18 cellular contexts compared by ENCODE assay signal in the genomic region with DNA sequence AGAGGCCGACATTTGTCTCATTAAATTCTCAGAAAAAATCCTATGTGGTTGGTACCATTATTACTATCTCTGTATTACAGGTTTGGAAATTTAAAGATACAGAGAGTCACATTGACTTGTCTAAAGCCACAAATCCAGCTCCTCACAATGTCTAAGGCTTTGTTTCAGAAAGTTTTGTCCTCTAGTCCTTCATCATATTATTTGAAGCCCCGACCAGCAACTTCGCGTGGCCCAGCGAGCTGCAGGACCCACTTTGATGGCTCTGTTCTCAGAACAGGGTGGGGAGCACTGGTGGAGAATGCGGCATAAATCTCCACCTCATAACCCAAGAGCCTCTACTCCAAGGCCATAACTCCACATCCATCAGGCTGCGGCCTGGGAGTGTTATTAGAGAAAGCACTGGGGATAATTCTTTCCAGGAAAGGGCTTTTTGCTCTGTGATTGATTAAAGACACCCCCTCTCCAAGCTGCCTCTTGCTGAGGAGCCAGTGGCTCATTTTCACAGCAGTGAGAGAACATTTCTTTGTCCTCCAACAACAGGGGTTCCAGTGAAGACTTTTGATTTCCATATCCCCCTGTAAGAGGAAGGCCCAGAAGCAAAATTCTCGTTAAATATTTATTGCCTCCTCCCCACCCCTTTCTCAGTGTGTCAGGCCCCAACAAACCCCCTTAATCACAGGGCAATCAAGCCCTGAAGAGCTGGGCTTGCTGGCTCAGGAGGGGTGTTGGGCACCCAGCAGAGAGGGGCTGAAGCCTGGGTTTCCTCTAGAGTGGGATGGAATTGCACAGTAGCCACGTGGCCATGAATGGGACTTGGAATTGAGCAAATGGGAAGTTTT.
"Had no signal": no experiment of that assay in that cellular context is flagged by ENCODE, and none has a peak within 500 bp of the region (broad histone marks: within the 10 kb centered on the region; RNA-seq: fewer than 3 reads in every experiment).

No MANE protein-coding gene starts in this region.

- H3K9me3 ChIP-seq: left ventricle myocardium inferior, ovary, right lobe of liver, transverse colon had no signal

- H3K4me1 ChIP-seq: left ventricle myocardium inferior, right lobe of liver, transverse colon had no signal

- ATAC-seq: activated CD8-positive, alpha-beta T cell treated with anti-CD3 and anti-CD28 coated beads for 36 hours; activated T-cell treated with anti-CD3 and anti-CD28 coated beads, Interleukin-2, amount 50 U/mL, for 72 hours; natural killer cell treated with Interleukin-12 subunit alpha and Interleukin-12 subunit beta and Interleukin-15 and Interleukin-18, amount 100 ng/mL, for 72 hours; right lobe of liver; stimulated activated naive CD8-positive, alpha-beta T cell treated with anti-CD3 and anti-CD28 coated beads, Interleukin-15, Interleukin-2, amounts not matched to agents 100 U/mL and 50 U/mL, for 24 hours; T-helper 17 cell had no signal

- H3K27me3 ChIP-seq: ovary, right lobe of liver, transverse colon had no signal

- FAIRE-seq: colon, endothelial cell of umbilical vein, kidney had no signal

- DNase-seq: activated CD4-positive, alpha-beta T cell treated with anti-CD3 and anti-CD28 coated beads for 48 hours; activated CD8-positive, alpha-beta memory T cell treated with anti-CD3 and anti-CD28 coated beads, Interleukin-2, amount 50 U/mL, for 48 hours; activated CD8-positive, alpha-beta T cell treated with anti-CD3 and anti-CD28 coated beads for 36 hours; activated gamma-delta T cell; activated T-cell treated with anti-CD3 and anti-CD28 coated beads, Interleukin-2, amount 50 U/mL, for 72 hours; amniotic stem cell; caudate nucleus; foreskin fibroblast; kidney; left ventricle myocardium inferior; ovary; right lobe of liver; stimulated activated naive CD8-positive, alpha-beta T cell treated with anti-CD3 and anti-CD28 coated beads, Interleukin-15, Interleukin-2, amounts not matched to agents 100 U/mL and 50 U/mL, for 24 hours; T-helper 17 cell; transverse colon had no signal

- H3K27ac ChIP-seq: left ventricle myocardium inferior, ovary, right lobe of liver, transverse colon had no signal

- H3K36me3 ChIP-seq: left ventricle myocardium inferior, ovary, right lobe of liver, transverse colon had no signal

- H3K4me3 ChIP-seq: left ventricle myocardium inferior, ovary, right lobe of liver, transverse colon had no signal
